1 cellular context compared by ENCODE assay signal in the genomic region with DNA sequence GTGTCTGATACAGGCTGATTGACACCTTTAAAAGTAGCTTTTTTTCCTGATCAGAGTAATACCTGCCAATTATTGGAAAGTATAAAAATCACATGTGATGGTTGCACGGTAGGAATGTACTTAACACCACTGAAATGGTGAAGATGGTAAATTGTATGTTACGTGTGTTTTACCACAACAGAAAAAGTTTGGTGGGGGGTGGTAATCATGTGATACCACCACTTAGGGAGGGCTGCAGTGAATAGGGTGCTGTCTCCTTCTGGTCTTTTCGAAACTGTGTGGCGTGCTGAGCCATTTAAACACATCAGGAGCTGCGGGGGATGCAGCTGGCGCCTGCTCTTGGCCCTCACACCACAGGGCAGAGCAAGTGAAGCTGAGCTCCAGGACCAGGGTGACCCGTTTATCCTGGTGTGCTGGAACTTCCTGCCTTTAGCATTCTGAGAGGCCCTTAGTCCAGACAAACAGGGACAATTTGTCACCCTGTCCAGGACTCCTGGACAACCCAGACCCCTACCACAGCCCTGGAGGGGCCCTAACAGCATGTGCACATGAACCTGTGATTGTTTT.
A peak's percentile ranks its signal among the peaks of the same experiment; 100 is the strongest.
TF ChIP-seq lines count a peak whose summit lies in the region.

No MANE protein-coding gene starts in this region.

TF ChIP-seq in GM12878, 131 proteins besides CTCF, POLR2A, EP300 and RAD21:
- TF ChIP-seq SIX5 (IDR thresholded peaks at IDR 0.05; ENCODE audit: low read depth, low read length, severe bottlenecking): no peak
- TF ChIP-seq, protein P1, sequence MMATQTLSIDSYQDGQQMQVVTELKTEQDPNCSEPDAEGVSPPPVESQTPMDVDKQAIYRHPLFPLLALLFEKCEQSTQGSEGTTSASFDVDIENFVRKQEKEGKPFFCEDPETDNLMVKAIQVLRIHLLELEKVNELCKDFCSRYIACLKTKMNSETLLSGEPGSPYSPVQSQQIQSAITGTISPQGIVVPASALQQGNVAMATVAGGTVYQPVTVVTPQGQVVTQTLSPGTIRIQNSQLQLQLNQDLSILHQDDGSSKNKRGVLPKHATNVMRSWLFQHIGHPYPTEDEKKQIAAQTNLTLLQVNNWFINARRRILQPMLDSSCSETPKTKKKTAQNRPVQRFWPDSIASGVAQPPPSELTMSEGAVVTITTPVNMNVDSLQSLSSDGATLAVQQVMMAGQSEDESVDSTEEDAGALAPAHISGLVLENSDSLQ (IDR thresholded peaks at IDR 0.05): peak; percentile 33; the same call in 1 of the 2 replicates
- TF ChIP-seq, protein P2, sequence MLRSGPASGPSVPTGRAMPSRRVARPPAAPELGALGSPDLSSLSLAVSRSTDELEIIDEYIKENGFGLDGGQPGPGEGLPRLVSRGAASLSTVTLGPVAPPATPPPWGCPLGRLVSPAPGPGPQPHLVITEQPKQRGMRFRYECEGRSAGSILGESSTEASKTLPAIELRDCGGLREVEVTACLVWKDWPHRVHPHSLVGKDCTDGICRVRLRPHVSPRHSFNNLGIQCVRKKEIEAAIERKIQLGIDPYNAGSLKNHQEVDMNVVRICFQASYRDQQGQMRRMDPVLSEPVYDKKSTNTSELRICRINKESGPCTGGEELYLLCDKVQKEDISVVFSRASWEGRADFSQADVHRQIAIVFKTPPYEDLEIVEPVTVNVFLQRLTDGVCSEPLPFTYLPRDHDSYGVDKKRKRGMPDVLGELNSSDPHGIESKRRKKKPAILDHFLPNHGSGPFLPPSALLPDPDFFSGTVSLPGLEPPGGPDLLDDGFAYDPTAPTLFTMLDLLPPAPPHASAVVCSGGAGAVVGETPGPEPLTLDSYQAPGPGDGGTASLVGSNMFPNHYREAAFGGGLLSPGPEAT (IDR thresholded peaks at IDR 0.05; ENCODE audit: low read depth): 0 out of 2 replicates have a peak, but pooled peaks have one; percentile 1
